Comparison of ENCODE assay signal across 16 cellular contexts in genomic region chr1:27473755-27474154, GRCh38. TPM values are rescaled to one million over a fixed set of nuclear protein-coding genes. Genes with fewer than 3 reads are reported as not detected.
A peak's percentile ranks its signal among the peaks of the same experiment; 100 is the strongest.
DNase-seq lines count a peak whose midpoint lies in the region; TF ChIP-seq lines count a peak whose summit lies in the region.
"Had no signal": no experiment of that assay in that cellular context is flagged by ENCODE, and none has a peak within 500 bp of the region (broad histone marks: within the 10 kb centered on the region; RNA-seq: fewer than 3 reads in every experiment).

No MANE protein-coding gene starts in this region.

- TF ChIP-seq POLR2A in testis (IDR thresholded peaks at IDR 0.05): no peak

- peaks cover 40% of the 10 kb centered on the region for H3K36me3 Mint-ChIP-seq in MCF 10A (ENCODE audit: insufficient read depth, unreplicated experiment)
- no peaks in the 10 kb centered on the region for H3K36me3 Mint-ChIP-seq in immature natural killer cell

- no peak overlapping the region for H2AFZ ChIP-seq in mammary epithelial cell (ENCODE audit: low read depth, low read length)

- intact Hi-C loops in MCF 10A (cut with micrococcal nuclease): no loop called here
- intact Hi-C loops in mammary epithelial cell (cut with micrococcal nuclease): loop anchor here (1.0 kb wide), 1 partner anchor 49 kb away; no protein-coding TSS in a partner anchor
- intact Hi-C loops in testis (cut with DNase I; ENCODE audit: low total_unique reads): no loop called here

- WGBS in mammary epithelial cell (ENCODE audit: low coverage, missing lambda C conversion rate): 23% methylated on average over 7 of the region's 7 CpGs
- 37 to 38% methylated on average over 7 of the region's 7 CpGs for WGBS in testis, 2 donors

- BruUV-seq in MCF 10A (replicated peaks; lab: Mats Ljungman, UMichigan): no TSS peak
- BruUV-seq in mammary epithelial cell (replicated peaks; lab: Mats Ljungman, UMichigan): no TSS peak

- H4K20me1 ChIP-seq in mammary epithelial cell (ENCODE audit: insufficient read depth, low read length): peaks cover 2% of the 10 kb centered on the region

- POLR2A ChIA-PET in MCF 10A (lab: Yijun Ruan, JAX): interaction anchor here (0.6 to 0.7 kb wide), 2 partner anchors 8 to 14 kb away, joined by 3 read pairs; no protein-coding TSS in a partner anchor

- H3K9ac ChIP-seq in mammary epithelial cell (ENCODE audit: insufficient read depth, low read length): no peak overlapping the region
- H3K9ac ChIP-seq in SK-N-MC (ENCODE audit: insufficient read length): no peak overlapping the region

- no peak overlapping the region for H3K4me3 Mint-ChIP-seq in MCF 10A (ENCODE audit: unreplicated experiment)
- H3K4me3 Mint-ChIP-seq in immature natural killer cell: peak overlapping the region; percentile 30 to 61 (median 54)

- peak; percentile 2 for DNase-seq in MCF 10A (ENCODE audit: unreplicated experiment)
- no peak for DNase-seq in mammary epithelial cell
- no peak for DNase-seq in SK-N-MC (ENCODE audit: low read depth, low spot score)
- DNase-seq in immature natural killer cell: no peak
- DNase-seq in testis: peak; percentile 22
- DNase-seq in GOT3 (lab: John Stamatoyannopoulos, UW): no peak
- DNase-seq in NK-92 (lab: John Stamatoyannopoulos, UW; ENCODE audit: unreplicated experiment): no peak
- DNase-seq in NCI-H82 treated with DMSO at 0.1 percent for 48 hours (lab: John Stamatoyannopoulos, UW; ENCODE audit: unreplicated experiment): no peak
- DNase-seq: activated CD4-positive, alpha-beta T cell treated with anti-CD3 and anti-CD28 coated beads, Interleukin-2, amount 50 U/mL, for 4 hours; cortex of kidney; GDM1; HCEC 1CT; mesendoderm; stimulated activated CD4-positive, alpha-beta T cell treated with anti-CD3 and anti-CD28 coated beads, Interleukin-1b, Interleukin-23, amount 100 ng/mL, for 48 hours had no signal

- in situ Hi-C loops in mammary epithelial cell (cut with MboI; ENCODE audit: low sequenced_read_pairs in 2 of 2): no loop called here

- H3K4me1 ChIP-seq in mammary epithelial cell (ENCODE audit: insufficient read depth, low read length) (peaks cover 7% of the 10 kb centered on the region), testis (peaks cover 17% of the 10 kb centered on the region)

- CTCF ChIA-PET in MCF 10A (lab: Yijun Ruan, JAX): interaction anchor here (0.6 kb wide), 1 partner anchor 265 kb away, joined by 3 read pairs; no protein-coding TSS in a partner anchor
- CTCF ChIA-PET in mammary epithelial cell (lab: Charles Lee; ENCODE audit: low non-redundant PET): no interaction called here

- no peak overlapping the region for H3K4me2 ChIP-seq in mammary epithelial cell (ENCODE audit: insufficient read depth, low read depth, low read length)

- H3K27me3 ChIP-seq in mammary epithelial cell (ENCODE audit: insufficient read depth, low read length): no peaks in the 10 kb centered on the region
- no peaks in the 10 kb centered on the region for H3K27me3 ChIP-seq in testis
- H3K27me3 ChIP-seq: adrenal gland had no signal

- no peaks in the 10 kb centered on the region for H3K9me3 Mint-ChIP-seq in MCF 10A (ENCODE audit: unreplicated experiment)
- H3K9me3 Mint-ChIP-seq in immature natural killer cell: no peaks in the 10 kb centered on the region

- TF ChIP-seq CTCF in MCF 10A (IDR thresholded peaks at IDR 0.05; ENCODE audit: unreplicated experiment) (no peak), mammary epithelial cell (conservative IDR thresholded peaks at IDR 0.05 in 1 of 2, IDR thresholded peaks at IDR 0.05 in 1 of 2; ENCODE audit: extremely low read depth in 1 of 2, insufficient read depth in 1 of 2, low read depth in 1 of 2, low read length in 2 of 2) (no peak), testis (IDR thresholded peaks at IDR 0.05) (no peak)

- H3K27me3 Mint-ChIP-seq in MCF 10A (ENCODE audit: insufficient read depth, unreplicated experiment): no peaks in the 10 kb centered on the region
- no peaks in the 10 kb centered on the region for H3K27me3 Mint-ChIP-seq in immature natural killer cell (ENCODE audit: low read depth in 3 of 3)
- H3K27me3 Mint-ChIP-seq: progenitor cell of endocrine pancreas had no signal

- no peak overlapping the region for H3K27ac Mint-ChIP-seq in MCF 10A (ENCODE audit: low read depth, unreplicated experiment)
- H3K27ac Mint-ChIP-seq in immature natural killer cell: peak overlapping the region in 5 of 6 donors; percentile 1 to 90 (median 53)
- H3K27ac Mint-ChIP-seq: progenitor cell of endocrine pancreas had no signal

- H3K4me1 Mint-ChIP-seq in MCF 10A (ENCODE audit: insufficient read depth, unreplicated experiment) (peaks cover 29% of the 10 kb centered on the region), immature natural killer cell (peaks cover 79 to 86% of the 10 kb centered on the region in 2 donors)

- dilution Hi-C loops in mammary epithelial cell (cut with HindIII; ENCODE audit: low sequenced_read_pairs): no loop called here

- H3K27ac ChIP-seq in mammary epithelial cell (ENCODE audit: insufficient read depth, low read depth, low read length) (no peak overlapping the region), SK-N-MC (0 out of 2 replicates have a peak overlapping the region, but pooled peaks have one; percentile 10), testis (no peak overlapping the region)

- H3K9me3 ChIP-seq in mammary epithelial cell (replicated peaks; ENCODE audit: insufficient read depth, low read length): no peaks in the 10 kb centered on the region
- no peaks in the 10 kb centered on the region for H3K9me3 ChIP-seq in SK-N-MC (ENCODE audit: low read depth, low read length)
- no peaks in the 10 kb centered on the region for H3K9me3 ChIP-seq in testis
- H3K9me3 ChIP-seq: adrenal gland had no signal

- H3K79me2 ChIP-seq in mammary epithelial cell (ENCODE audit: insufficient read depth, low read length): peaks cover 96% of the 10 kb centered on the region

- H3K36me3 ChIP-seq in mammary epithelial cell (ENCODE audit: insufficient read depth, low read length) (peaks cover 5% of the 10 kb centered on the region), SK-N-MC (ENCODE audit: insufficient read depth, low read length) (peaks cover 2% of the 10 kb centered on the region; the same call in 1 of the 2 replicates), testis (ENCODE audit: low read depth, missing control alignments) (no peaks in the 10 kb centered on the region)
- H3K36me3 ChIP-seq: adrenal gland had no signal

- H3K4me3 ChIP-seq in mammary epithelial cell (replicated peaks in 1 of 3; ENCODE audit: insufficient read depth in 1 of 3, low read depth in 2 of 3, low read length in 3 of 3) (no peak overlapping the region), SK-N-MC (no peak overlapping the region), testis (no peak overlapping the region)
- H3K4me3 ChIP-seq: adrenal gland had no signal

RNA-seq across cellular contexts. Expression of gene WASF2, which starts 16.2 kb away (rescaled TPM):
- total RNA-seq in MCF 10A (2022): 131 and 154 TPM in 2 replicates
- 100 to 1,000 TPM in 1 of 2 donors, 10 to 100 TPM in 1; 32.2 to 138 TPM for total RNA-seq in mammary epithelial cell
- polyA plus RNA-seq in mammary epithelial cell: 58.1 TPM
- 246 TPM for polyA minus RNA-seq in mammary epithelial cell
- polyA plus RNA-seq in immature natural killer cell: 10 to 100 TPM; 36.6 to 90.0 (median 39.5) TPM
- 10 to 100 TPM; 57.8 to 58.0 TPM for total RNA-seq in testis
- 128 TPM for polyA plus RNA-seq in testis (ENCODE audit: insufficient read depth, low read depth, low replicate concordance)

Comparison
In these comparisons a context has a peak if more than half of its experiments do, and no peak if none do; other contexts are left out.
1. DNase-seq: peak in MCF 10A (single experiment) and testis (single experiment); none in mammary epithelial cell (single experiment), SK-N-MC (single experiment), immature natural killer cell (0 of 3), GOT3 (single experiment), NK-92 (single experiment) and NCI-H82 treated with DMSO at 0.1 percent for 48 hours (single experiment).